1 cellular context compared by ENCODE assay signal in genomic region chr2:201183373-201183742, GRCh38.
A peak's percentile ranks its signal among the peaks of the same experiment; 100 is the strongest.
TF ChIP-seq lines count a peak whose summit lies in the region.

No MANE protein-coding gene starts in this region.

TF ChIP-seq in K562, 482 proteins besides CTCF, POLR2A, EP300 and RAD21 (continued from another document):
- peak in 1 of 2 experiments; percentile 8; a peak in 1 of 4 replicates for TF ChIP-seq SIN3A (IDR thresholded peaks at IDR 0.05; ENCODE audit: borderline replicate concordance in 2 of 2, control insufficient read depth in 1 of 2, low read depth in 2 of 2, low read length in 2 of 2)
- no peak for TF ChIP-seq ZNF511 (CRISPR knock-in tag; IDR thresholded peaks at IDR 0.05)
- no peak for TF ChIP-seq SRSF3 (IDR thresholded peaks at IDR 0.05; ENCODE audit: insufficient read depth, low read length)
- 0 out of 2 replicates have a peak, but pooled peaks have one; percentile 44 for TF ChIP-seq ZNF395 (CRISPR knock-in tag; IDR thresholded peaks at IDR 0.05)
- no peak for TF ChIP-seq DLX4 (CRISPR knock-in tag; IDR thresholded peaks at IDR 0.05)
- TF ChIP-seq PHF8 (IDR thresholded peaks at IDR 0.05; ENCODE audit: borderline replicate concordance, low read length) = no peak
- peak; percentile 26; the same call in 1 of the 2 replicates for TF ChIP-seq RBFOX2 (IDR thresholded peaks at IDR 0.05; ENCODE audit: low read depth, low read length)
- no peak for TF ChIP-seq SMAD4 (CRISPR knock-in tag; conservative IDR thresholded peaks at IDR 0.05)
- TF ChIP-seq MYNN (IDR thresholded peaks at IDR 0.05) = no peak
- no peak for TF ChIP-seq MYNN (CRISPR knock-in tag; IDR thresholded peaks at IDR 0.05)
- TF ChIP-seq BACH1 (tag; IDR thresholded peaks at IDR 0.05) = peak; percentile 17; the same call in 1 of the 2 replicates
